12 cellular contexts compared by ENCODE assay signal in the genomic region with DNA sequence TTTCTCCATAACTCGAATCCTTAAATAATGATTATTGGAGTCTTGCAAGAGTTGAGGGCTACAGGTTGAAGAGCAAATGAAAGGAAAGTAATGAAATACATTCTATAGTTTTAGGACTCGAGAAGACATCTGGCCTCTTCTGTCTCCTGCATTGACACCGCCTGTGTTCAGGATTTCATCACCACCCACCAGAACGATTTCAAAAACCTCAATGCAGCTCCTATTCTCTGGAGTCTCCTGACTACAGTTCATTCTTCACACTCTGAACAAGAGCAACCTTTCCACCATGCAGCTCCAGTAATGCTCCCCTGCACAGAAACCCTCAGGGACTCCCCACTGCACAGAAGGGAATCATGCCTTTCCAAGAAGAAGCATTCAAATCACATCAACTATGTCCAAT. TPM values are rescaled to one million over a fixed set of nuclear protein-coding genes. Genes with fewer than 3 reads are reported as not detected.
A peak's percentile ranks its signal among the peaks of the same experiment; 100 is the strongest.
DNase-seq lines count a peak whose midpoint lies in the region; ATAC-seq and TF ChIP-seq lines count a peak whose summit lies in the region.
"Had no signal": no experiment of that assay in that cellular context is flagged by ENCODE, and none has a peak within 500 bp of the region (broad histone marks: within the 10 kb centered on the region; RNA-seq: fewer than 3 reads in every experiment).

No MANE protein-coding gene starts in this region.

- H3K4me2 ChIP-seq in BLaER1 treated with 17β-estradiol and CSF1 and Interleukin-3, amounts not matched to agents 10 nM and 100 nM: peak overlapping the region in 9 of 11 experiments; percentile 0 to 71 (median 43); a peak in 12 of 22 replicates

- no peaks in the 10 kb centered on the region for H3K9me3 ChIP-seq in BLaER1 treated with 17β-estradiol and CSF1 and Interleukin-3, amounts not matched to agents 10 nM and 100 nM (replicated peaks in 1 of 11)
- H3K9me3 ChIP-seq in neutrophil: no peaks in the 10 kb centered on the region

- no peak for TF ChIP-seq CTCF in neutrophil (IDR thresholded peaks at IDR 0.05)

- no peaks in the 10 kb centered on the region for H4K20me1 ChIP-seq in BLaER1 treated with 17β-estradiol and CSF1 and Interleukin-3, amounts not matched to agents 10 nM and 100 nM

- H3K4me3 ChIP-seq in BLaER1 treated with 17β-estradiol and CSF1 and Interleukin-3, amounts not matched to agents 10 nM and 100 nM: no peak overlapping the region
- no peak overlapping the region for H3K4me3 ChIP-seq in neutrophil (ENCODE audit: low read depth in 1 of 2, low read length in 1 of 2)

- H3K27ac ChIP-seq in BLaER1 treated with 17β-estradiol and CSF1 and Interleukin-3, amounts not matched to agents 10 nM and 100 nM: no peak overlapping the region
- peak overlapping the region; percentile 5 for H3K27ac ChIP-seq in neutrophil

- no peaks in the 10 kb centered on the region for H3K9me3 Mint-ChIP-seq in effector memory CD8-positive, alpha-beta T cell
- H3K9me3 Mint-ChIP-seq: CD8-positive, alpha-beta T cell; naive thymus-derived CD8-positive, alpha-beta T cell had no signal

- peak overlapping the region; percentile 54 to 69 for H3K4me3 Mint-ChIP-seq in effector memory CD8-positive, alpha-beta T cell
- H3K4me3 Mint-ChIP-seq: CD8-positive, alpha-beta T cell had no signal

- no peaks in the 10 kb centered on the region for H3K27me3 Mint-ChIP-seq in effector memory CD8-positive, alpha-beta T cell
- H3K27me3 Mint-ChIP-seq: naive thymus-derived CD8-positive, alpha-beta T cell had no signal

- H3K9ac ChIP-seq in BLaER1 treated with 17β-estradiol and CSF1 and Interleukin-3, amounts not matched to agents 10 nM and 100 nM: no peak overlapping the region

- no peaks in the 10 kb centered on the region for H3K36me3 ChIP-seq in BLaER1 treated with 17β-estradiol and CSF1 and Interleukin-3, amounts not matched to agents 10 nM and 100 nM
- no peaks in the 10 kb centered on the region for H3K36me3 ChIP-seq in neutrophil

- ATAC-seq in effector memory CD8-positive, alpha-beta T cell (replicated peaks): no peak
- no peak for ATAC-seq in HG03025 (IDR thresholded peaks at IDR 0.05; ENCODE audit: low FRiP score, unreplicated experiment)
- ATAC-seq: naive thymus-derived CD8-positive, alpha-beta T cell had no signal

- DNase-seq in MV-4-11 (lab: John Stamatoyannopoulos, UW) (peak; percentile 25), SKM-1 treated with dmso at 0.1 percent for 144 hours (lab: John Stamatoyannopoulos, UW; ENCODE audit: unreplicated experiment) (no peak), mucosa of gallbladder (ENCODE audit: low spot score) (no peak), DMS 273 (lab: John Stamatoyannopoulos, UW; ENCODE audit: unreplicated experiment) (no peak)
- no peak for DNase-seq in effector memory CD8-positive, alpha-beta T cell
- DNase-seq: activated CD4-positive, CD25-positive, alpha-beta regulatory T cell treated with anti-CD3 and anti-CD28 coated beads, Interleukin-2, amount 50 U/mL, for 72 hours; naive thymus-derived CD8-positive, alpha-beta T cell; stimulated activated naive CD4-positive, alpha-beta T cell had no signal

- H3K36me3 Mint-ChIP-seq in effector memory CD8-positive, alpha-beta T cell (ENCODE audit: insufficient read depth): peaks cover 16% of the 10 kb centered on the region

- H3K4me1 ChIP-seq in BLaER1 treated with 17β-estradiol and CSF1 and Interleukin-3, amounts not matched to agents 10 nM and 100 nM: peaks cover 12 to 28% (median 23%) of the 10 kb centered on the region in 10 experiments; a peak in 19 of 20 replicates
- peaks cover 13 to 16% of the 10 kb centered on the region in 2 experiments for H3K4me1 ChIP-seq in neutrophil (ENCODE audit: control insufficient read depth in 1 of 2, insufficient read depth in 1 of 2, low read depth in 1 of 2, low read length in 1 of 2)

- peaks cover 46 to 57% of the 10 kb centered on the region in 2 donors for H3K4me1 Mint-ChIP-seq in effector memory CD8-positive, alpha-beta T cell (ENCODE audit: low read depth in 2 of 2)

- H3K27me3 ChIP-seq in BLaER1 treated with 17β-estradiol and CSF1 and Interleukin-3, amounts not matched to agents 10 nM and 100 nM: peaks cover 0 to 6% (median 0%) of the 10 kb centered on the region in 11 experiments; a peak in 1 of 22 replicates
- H3K27me3 ChIP-seq in neutrophil: no peaks in the 10 kb centered on the region

- H3K27ac Mint-ChIP-seq in effector memory CD8-positive, alpha-beta T cell: peak overlapping the region; percentile 88 to 90
- H3K27ac Mint-ChIP-seq: CD8-positive, alpha-beta T cell had no signal

RNA-seq across cellular contexts. Expression of gene IL15RA, which starts 5.5 kb away (rescaled TPM):
- total RNA-seq in mucosa of gallbladder: 25.6 TPM
